Comparison of ENCODE assay signal across 15 cellular contexts in the genomic region with DNA sequence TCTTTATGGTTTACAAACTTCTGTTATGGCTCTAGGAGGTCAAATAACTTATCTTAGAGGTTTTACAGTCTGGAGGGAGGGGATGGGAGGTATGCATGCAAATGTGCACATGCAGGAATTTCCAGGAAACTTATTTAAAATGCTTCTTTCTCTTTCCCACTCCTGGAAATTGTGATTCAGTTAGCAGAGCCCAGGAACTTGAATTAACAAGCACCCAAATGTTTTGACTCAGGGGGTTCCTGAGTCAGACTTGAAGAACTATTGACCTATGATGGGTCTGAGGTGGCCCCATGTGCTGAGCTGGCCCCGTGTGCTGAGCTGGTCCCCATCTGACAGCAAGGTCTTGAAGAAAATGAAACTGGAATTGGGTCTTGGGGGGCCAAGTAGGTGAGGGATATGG.
DNase-seq lines count a peak whose midpoint lies in the region; TF ChIP-seq lines count a peak whose summit lies in the region.
"Had no signal": no experiment of that assay in that cellular context is flagged by ENCODE, and none has a peak within 500 bp of the region (broad histone marks: within the 10 kb centered on the region; RNA-seq: fewer than 3 reads in every experiment).

No MANE protein-coding gene starts in this region.

- H3K27ac Mint-ChIP-seq in chondrocyte (ENCODE audit: unreplicated experiment) (no peak overlapping the region), immature natural killer cell (no peak overlapping the region)

- H4K20me1 ChIP-seq in osteoblast (ENCODE audit: insufficient read depth, low read length), result no peaks in the 10 kb centered on the region

- H3K4me2 ChIP-seq in osteoblast (ENCODE audit: insufficient read depth, low read length), result no peak overlapping the region

- peaks cover 33% of the 10 kb centered on the region for H3K4me1 Mint-ChIP-seq in chondrocyte (ENCODE audit: low read depth)
- no peaks in the 10 kb centered on the region for H3K4me1 Mint-ChIP-seq in immature natural killer cell

- peaks cover 10% of the 10 kb centered on the region for H3K4me1 ChIP-seq in osteoblast (ENCODE audit: insufficient read depth, low read length)

- TF ChIP-seq CTCF in fibroblast of mammary gland (conservative IDR thresholded peaks at IDR 0.05; ENCODE audit: control insufficient read depth, insufficient read depth, low read depth, low read length), result no peak
- TF ChIP-seq CTCF in osteoblast (IDR thresholded peaks at IDR 0.05; ENCODE audit: extremely low read depth, low read depth, low read length), result no peak
- TF ChIP-seq CTCF in chondrocyte (IDR thresholded peaks at IDR 0.05), result no peak

- no peaks in the 10 kb centered on the region for H3K79me2 ChIP-seq in osteoblast (ENCODE audit: insufficient read depth, low read length)

- DNase-seq in EL (peak; percentile 59), RPMI7951 (ENCODE audit: low read depth) (peak; percentile 48), fibroblast of mammary gland (ENCODE audit: low read depth) (peak; percentile 53), osteoblast (ENCODE audit: insufficient read length, low spot score, missing footprints) (peak; percentile 25), chondrocyte (ENCODE audit: low spot score) (no peak), immature natural killer cell (no peak)
- no peak for DNase-seq in activated effector memory CD4-positive, alpha-beta T cell treated with Interleukin-2 at 50 U/mL for 16 hours
- DNase-seq: NCI-H1436; NCI-H2029; NCI-H2171 treated with DMSO at 0.1 percent for 48 hours; NCI-H446 treated with DMSO at 0.1 percent for 48 hours; NK-92 treated with Interleukin-12 subunit alpha and Interleukin-12 subunit beta, amount 100 ng/mL, for 24 hours; SHP77 treated with DMSO at 0.1 percent for 48 hours had no signal

- H3K36me3 Mint-ChIP-seq in chondrocyte (ENCODE audit: low read depth), result peaks cover 2% of the 10 kb centered on the region
- H3K36me3 Mint-ChIP-seq in immature natural killer cell, result peaks cover 0 to 4% (median 0%) of the 10 kb centered on the region in 3 donors

- no peaks in the 10 kb centered on the region for H3K27me3 ChIP-seq in osteoblast (ENCODE audit: insufficient read depth, low read length)

- no peaks in the 10 kb centered on the region for H3K27me3 Mint-ChIP-seq in chondrocyte (ENCODE audit: low read depth)
- peaks cover 1 to 6% (median 3%) of the 10 kb centered on the region in 3 donors for H3K27me3 Mint-ChIP-seq in immature natural killer cell (ENCODE audit: low read depth in 3 of 3)

- H3K9me3 ChIP-seq in osteoblast (ENCODE audit: low read depth, low read length), result no peaks in the 10 kb centered on the region

- H2AFZ ChIP-seq in osteoblast (ENCODE audit: low read length), result no peak overlapping the region

- H3K27ac ChIP-seq in osteoblast (ENCODE audit: low read depth, low read length), result no peak overlapping the region
- H3K27ac ChIP-seq: C4-2B had no signal

- no peak overlapping the region for H3K4me3 Mint-ChIP-seq in chondrocyte (ENCODE audit: unreplicated experiment)
- H3K4me3 Mint-ChIP-seq in immature natural killer cell, result no peak overlapping the region

- H3K9me3 Mint-ChIP-seq in chondrocyte (ENCODE audit: low read depth) (no peaks in the 10 kb centered on the region), immature natural killer cell (peaks cover 2 to 17% (median 8%) of the 10 kb centered on the region in 6 donors)

- H3K36me3 ChIP-seq in osteoblast (ENCODE audit: insufficient read depth, low read length), result no peaks in the 10 kb centered on the region

- H3K4me3 ChIP-seq in fibroblast of mammary gland (ENCODE audit: control insufficient read depth, low read depth, low read length) (no peak overlapping the region), osteoblast (ENCODE audit: insufficient read depth, low read length) (no peak overlapping the region)
- H3K4me3 ChIP-seq: K562 had no signal

Comparison
In these comparisons a context has a peak if more than half of its experiments do, and no peak if none do; other contexts are left out.
1. DNase-seq: peak in EL (single experiment), RPMI7951 (single experiment), fibroblast of mammary gland (single experiment) and osteoblast (single experiment); none in chondrocyte (single experiment), activated effector memory CD4-positive, alpha-beta T cell treated with Interleukin-2 at 50 U/mL for 16 hours (single experiment) and immature natural killer cell (0 of 3).